ENCODE assay signal across 14 cellular contexts in the genomic region with DNA sequence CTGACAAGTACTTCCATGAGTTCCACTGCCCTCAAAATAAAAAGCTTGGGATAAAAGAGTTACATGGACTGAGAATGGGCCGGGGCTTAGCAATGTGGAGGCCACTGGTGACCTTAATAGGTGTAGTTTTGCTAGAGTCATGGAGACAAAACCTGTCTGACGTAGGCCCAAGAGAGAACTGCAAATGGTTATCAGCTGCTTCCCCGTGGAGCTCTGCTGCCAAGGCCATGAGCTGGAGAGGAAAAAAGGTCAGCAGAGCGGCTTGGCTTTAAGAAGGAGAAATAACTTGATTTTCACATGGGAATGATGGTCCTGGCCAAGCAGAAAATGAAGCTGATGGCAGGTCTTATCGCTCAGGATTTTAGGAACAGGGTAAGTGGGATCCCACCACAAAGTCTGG. TPM values are rescaled to one million over a fixed set of nuclear protein-coding genes. Genes with fewer than 3 reads are reported as not detected.
DNase-seq lines count a peak whose midpoint lies in the region; ATAC-seq and TF ChIP-seq lines count a peak whose summit lies in the region.
"Had no signal": no experiment of that assay in that cellular context is flagged by ENCODE, and none has a peak within 500 bp of the region (broad histone marks: within the 10 kb centered on the region; RNA-seq: fewer than 3 reads in every experiment).

No MANE protein-coding gene starts in this region.

- peaks cover 12 to 28% of the 10 kb centered on the region in 2 donors for H3K4me1 ChIP-seq in naive thymus-derived CD4-positive, alpha-beta T cell (ENCODE audit: control insufficient read depth in 2 of 2, insufficient read depth in 2 of 2, low read length in 2 of 2)
- H3K4me1 ChIP-seq in upper lobe of right lung, result peaks cover 18% of the 10 kb centered on the region

- CTCF ChIA-PET in naive thymus-derived CD4-positive, alpha-beta T cell (lab: Charles Lee), result no interaction called here
- CTCF ChIA-PET in activated CD4-positive, alpha-beta memory T cell treated with anti-CD3 and anti-CD28 coated beads, Interleukin-2, amount 10 ng/mL, durations not matched to agents 7 days and 5 days (lab: Charles Lee), result interaction anchor here (0.8 to 1.6 kb wide), 3 partner anchors 9 to 15 kb away, joined by 3 to 4 read pairs (median 3); no protein-coding TSS in a partner anchor

- peak; percentile 2 for DNase-seq in stimulated activated naive CD8-positive, alpha-beta T cell treated with anti-CD3 and anti-CD28 coated beads, Interleukin-15, Interleukin-2, amounts not matched to agents 100 U/mL and 50 U/mL, for 24 hours
- no peak for DNase-seq in stimulated activated naive CD8-positive, alpha-beta T cell treated with anti-CD3 and anti-CD28 coated beads, Interleukin-15, amount 100 ng/mL, for 72 hours
- no peak for DNase-seq in naive thymus-derived CD4-positive, alpha-beta T cell
- DNase-seq in head of caudate nucleus, result no peak
- no peak for DNase-seq in NCI-H1694 treated with DMSO at 0.1 percent for 48 hours (lab: John Stamatoyannopoulos, UW)
- no peak for DNase-seq in activated CD4-positive, alpha-beta memory T cell treated with anti-CD3 and anti-CD28 coated beads, Interleukin-2, amount 10 ng/mL, durations not matched to agents 7 days and 5 days
- no peak for DNase-seq in upper lobe of right lung
- DNase-seq: activated CD4-positive, CD25-positive, alpha-beta regulatory T cell treated with anti-CD3 and anti-CD28 coated beads, Interleukin-2, amount 50 U/mL, for 72 hours; NCI-H1930; NCI-H446 treated with DMSO at 0.1 percent for 48 hours had no signal

- H3K36me3 ChIP-seq in naive thymus-derived CD4-positive, alpha-beta T cell (ENCODE audit: control insufficient read depth in 2 of 3, insufficient read depth in 3 of 3, low read length in 3 of 3), result peaks cover 0 to 53% (median 4%) of the 10 kb centered on the region in 3 experiments
- H3K36me3 ChIP-seq in upper lobe of right lung, result peaks cover 40% of the 10 kb centered on the region

- no peaks in the 10 kb centered on the region for H3K9me3 Mint-ChIP-seq in stimulated activated naive CD8-positive, alpha-beta T cell treated with anti-CD3 and anti-CD28 coated beads, Interleukin-15, amount 100 ng/mL, for 72 hours
- H3K9me3 Mint-ChIP-seq in activated naive CD8-positive, alpha-beta T cell (ENCODE audit: low read depth), result no peaks in the 10 kb centered on the region
- no peaks in the 10 kb centered on the region for H3K9me3 Mint-ChIP-seq in naive thymus-derived CD4-positive, alpha-beta T cell
- H3K9me3 Mint-ChIP-seq in activated CD4-positive, alpha-beta memory T cell treated with anti-CD3 and anti-CD28 coated beads, Interleukin-2, amount 10 ng/mL, durations not matched to agents 7 days and 5 days, result no peaks in the 10 kb centered on the region

- H3K9me3 ChIP-seq in naive thymus-derived CD4-positive, alpha-beta T cell (ENCODE audit: control insufficient read depth in 2 of 3, low read length in 3 of 3), result no peaks in the 10 kb centered on the region
- no peaks in the 10 kb centered on the region for H3K9me3 ChIP-seq in upper lobe of right lung

- H3K27me3 Mint-ChIP-seq in stimulated activated naive CD8-positive, alpha-beta T cell treated with anti-CD3 and anti-CD28 coated beads, Interleukin-15, amount 100 ng/mL, for 72 hours, result no peaks in the 10 kb centered on the region
- H3K27me3 Mint-ChIP-seq in activated naive CD8-positive, alpha-beta T cell, result no peaks in the 10 kb centered on the region
- H3K27me3 Mint-ChIP-seq in naive thymus-derived CD4-positive, alpha-beta T cell, result no peaks in the 10 kb centered on the region
- H3K27me3 Mint-ChIP-seq in activated CD4-positive, alpha-beta memory T cell treated with anti-CD3 and anti-CD28 coated beads, Interleukin-2, amount 10 ng/mL, durations not matched to agents 7 days and 5 days, result no peaks in the 10 kb centered on the region

- TF ChIP-seq CTCF in upper lobe of right lung (IDR thresholded peaks at IDR 0.05), result no peak

- H3K4me1 Mint-ChIP-seq in stimulated activated naive CD8-positive, alpha-beta T cell treated with anti-CD3 and anti-CD28 coated beads, Interleukin-15, amount 100 ng/mL, for 72 hours, result peaks cover 72% of the 10 kb centered on the region
- H3K4me1 Mint-ChIP-seq in activated naive CD8-positive, alpha-beta T cell (ENCODE audit: low read depth), result peaks cover 31% of the 10 kb centered on the region
- peaks cover 22 to 54% (median 40%) of the 10 kb centered on the region in 7 donors for H3K4me1 Mint-ChIP-seq in naive thymus-derived CD4-positive, alpha-beta T cell
- peaks cover 46% of the 10 kb centered on the region for H3K4me1 Mint-ChIP-seq in activated CD4-positive, alpha-beta memory T cell treated with anti-CD3 and anti-CD28 coated beads, Interleukin-2, amount 10 ng/mL, durations not matched to agents 7 days and 5 days

- no peak overlapping the region for H3K4me3 Mint-ChIP-seq in stimulated activated naive CD8-positive, alpha-beta T cell treated with anti-CD3 and anti-CD28 coated beads, Interleukin-15, amount 100 ng/mL, for 72 hours
- no peak overlapping the region for H3K4me3 Mint-ChIP-seq in activated naive CD8-positive, alpha-beta T cell
- peak overlapping the region in 1 of 10 donors; percentile 9 for H3K4me3 Mint-ChIP-seq in naive thymus-derived CD4-positive, alpha-beta T cell
- H3K4me3 Mint-ChIP-seq in activated CD4-positive, alpha-beta memory T cell treated with anti-CD3 and anti-CD28 coated beads, Interleukin-2, amount 10 ng/mL, durations not matched to agents 7 days and 5 days, result no peak overlapping the region
- H3K4me3 Mint-ChIP-seq: GM23338 had no signal

- intact Hi-C loops in naive thymus-derived CD4-positive, alpha-beta T cell (cut with micrococcal nuclease), result loop anchor here (5.0 to 10.0 kb wide), 4 partner anchors 138 to 825 kb away; a partner anchor contains a TSS
- intact Hi-C loops in head of caudate nucleus (cut with DNase I) (no loop called here), upper lobe of right lung (cut with DNase I) (loop anchor here (10.0 kb wide), 1 partner anchor 155 kb away; no protein-coding TSS in a partner anchor)

- ATAC-seq in stimulated activated naive CD8-positive, alpha-beta T cell treated with anti-CD3 and anti-CD28 coated beads, Interleukin-15, Interleukin-2, amounts not matched to agents 100 U/mL and 50 U/mL, for 24 hours, result no peak
- ATAC-seq in stimulated activated naive CD8-positive, alpha-beta T cell treated with anti-CD3 and anti-CD28 coated beads, Interleukin-15, amount 100 ng/mL, for 72 hours, result no peak
- ATAC-seq in naive thymus-derived CD4-positive, alpha-beta T cell, result no peak
- no peak for ATAC-seq in upper lobe of right lung
- ATAC-seq: GM12878, GM23338, Right ventricle myocardium inferior had no signal

- peaks cover 7% of the 10 kb centered on the region for H3K36me3 Mint-ChIP-seq in activated naive CD8-positive, alpha-beta T cell
- peaks cover 0 to 22% (median 19%) of the 10 kb centered on the region in 5 donors for H3K36me3 Mint-ChIP-seq in naive thymus-derived CD4-positive, alpha-beta T cell
- peaks cover 52% of the 10 kb centered on the region for H3K36me3 Mint-ChIP-seq in activated CD4-positive, alpha-beta memory T cell treated with anti-CD3 and anti-CD28 coated beads, Interleukin-2, amount 10 ng/mL, durations not matched to agents 7 days and 5 days (ENCODE audit: low read depth)

- peak overlapping the region; percentile 27 for H3K27ac ChIP-seq in naive thymus-derived CD4-positive, alpha-beta T cell (ENCODE audit: low read depth, low read length)
- no peak overlapping the region for H3K27ac ChIP-seq in upper lobe of right lung

- peak overlapping the region in 1 of 2 donors; percentile 84 for H3K27ac Mint-ChIP-seq in stimulated activated naive CD8-positive, alpha-beta T cell treated with anti-CD3 and anti-CD28 coated beads, Interleukin-15, amount 100 ng/mL, for 72 hours
- H3K27ac Mint-ChIP-seq in activated naive CD8-positive, alpha-beta T cell, result peak overlapping the region; percentile 83
- H3K27ac Mint-ChIP-seq in naive thymus-derived CD4-positive, alpha-beta T cell, result peak overlapping the region in 8 of 9 donors; percentile 31 to 87 (median 57)
- H3K27ac Mint-ChIP-seq in activated CD4-positive, alpha-beta memory T cell treated with anti-CD3 and anti-CD28 coated beads, Interleukin-2, amount 10 ng/mL, durations not matched to agents 7 days and 5 days, result no peak overlapping the region
- H3K27ac Mint-ChIP-seq: GM23338 had no signal

- H3K27me3 ChIP-seq in naive thymus-derived CD4-positive, alpha-beta T cell (ENCODE audit: control insufficient read depth in 2 of 2, insufficient read depth in 2 of 2, low read length in 2 of 2), result no peaks in the 10 kb centered on the region
- H3K27me3 ChIP-seq in upper lobe of right lung, result no peaks in the 10 kb centered on the region

- no peak overlapping the region for H3K4me3 ChIP-seq in naive thymus-derived CD4-positive, alpha-beta T cell (ENCODE audit: low read length)
- no peak overlapping the region for H3K4me3 ChIP-seq in upper lobe of right lung
- H3K4me3 ChIP-seq: GM12878, GM23338 had no signal

- POLR2A ChIA-PET in naive thymus-derived CD4-positive, alpha-beta T cell (lab: Charles Lee), result interaction anchor here (1.1 to 2.3 kb wide), 8 partner anchors 9 to 37 kb away, joined by 3 to 10 read pairs (median 4); a partner anchor contains a TSS
- POLR2A ChIA-PET in activated CD4-positive, alpha-beta memory T cell treated with anti-CD3 and anti-CD28 coated beads, Interleukin-2, amount 10 ng/mL, durations not matched to agents 7 days and 5 days (lab: Charles Lee), result interaction anchor here (2.0 to 14.2 kb wide), 4 partner anchors 9 to 35 kb away, joined by 14 to 397 read pairs (median 17); a partner anchor contains a TSS

RNA-seq across cellular contexts. Expression of a gene that starts 3.7 kb away (rescaled TPM):
- 10 to 100 TPM; 15.4 to 33.5 (median 23.4) TPM for total RNA-seq in naive thymus-derived CD4-positive, alpha-beta T cell
- 10 to 100 TPM in 1 of 2 donors, 1 to 10 TPM in 1; 9.8 to 18.7 TPM for polyA plus RNA-seq in naive thymus-derived CD4-positive, alpha-beta T cell
- 10 to 100 TPM in 1 of 2 experiments, 1 to 10 TPM in 1; 9.3 to 10.9 TPM for total RNA-seq in activated CD4-positive, alpha-beta memory T cell treated with anti-CD3 and anti-CD28 coated beads, Interleukin-2, amount 10 ng/mL, durations not matched to agents 7 days and 5 days
- total RNA-seq in upper lobe of right lung, result 15.9 TPM

RNA-seq across cellular contexts. Expression of a gene that starts 8.3 kb away (rescaled TPM):
- 10 to 100 TPM; 26.5 to 44.6 (median 32.8) TPM for total RNA-seq in naive thymus-derived CD4-positive, alpha-beta T cell
- 10 to 100 TPM; 13.5 to 20.2 TPM for polyA plus RNA-seq in naive thymus-derived CD4-positive, alpha-beta T cell
- 10 to 100 TPM; 21.1 to 23.3 TPM for total RNA-seq in activated CD4-positive, alpha-beta memory T cell treated with anti-CD3 and anti-CD28 coated beads, Interleukin-2, amount 10 ng/mL, durations not matched to agents 7 days and 5 days
- total RNA-seq in upper lobe of right lung, result 25.8 TPM

RNA-seq across cellular contexts. Expression of a gene that starts 8.4 kb away (rescaled TPM):
- 1,000 to 10,000 TPM; 2,002 to 2,815 (median 2,428) TPM for total RNA-seq in naive thymus-derived CD4-positive, alpha-beta T cell
- polyA plus RNA-seq in naive thymus-derived CD4-positive, alpha-beta T cell, result 1,000 to 10,000 TPM; 1,347 to 1,421 TPM
- 1,000 to 10,000 TPM; 1,627 to 1,632 TPM for total RNA-seq in activated CD4-positive, alpha-beta memory T cell treated with anti-CD3 and anti-CD28 coated beads, Interleukin-2, amount 10 ng/mL, durations not matched to agents 7 days and 5 days
- total RNA-seq in upper lobe of right lung, result 1,380 TPM

RNA-seq across cellular contexts. Expression of a gene that starts 16.6 kb away (rescaled TPM):
- 10 to 100 TPM; 40.5 to 53.5 (median 47.9) TPM for total RNA-seq in naive thymus-derived CD4-positive, alpha-beta T cell
- 100 to 1,000 TPM in 1 of 2 donors, 10 to 100 TPM in 1; 96.1 to 128 TPM for polyA plus RNA-seq in naive thymus-derived CD4-positive, alpha-beta T cell
- 10 to 100 TPM; 33.8 to 37.6 TPM for total RNA-seq in activated CD4-positive, alpha-beta memory T cell treated with anti-CD3 and anti-CD28 coated beads, Interleukin-2, amount 10 ng/mL, durations not matched to agents 7 days and 5 days
- total RNA-seq in upper lobe of right lung, result 43.9 TPM

RNA-seq across cellular contexts. Expression of a gene that starts 16.7 kb away (rescaled TPM):
- 10 to 100 TPM; 15.0 to 23.5 (median 15.6) TPM for total RNA-seq in naive thymus-derived CD4-positive, alpha-beta T cell
- 10 to 100 TPM; 28.1 to 44.5 TPM for polyA plus RNA-seq in naive thymus-derived CD4-positive, alpha-beta T cell
- 10 to 100 TPM; 10.2 TPM for total RNA-seq in activated CD4-positive, alpha-beta memory T cell treated with anti-CD3 and anti-CD28 coated beads, Interleukin-2, amount 10 ng/mL, durations not matched to agents 7 days and 5 days
- total RNA-seq in upper lobe of right lung, result 12.0 TPM
